Comparison of ENCODE assay signal across 9 cellular contexts in genomic region chr6:158002249-158002950, GRCh38. TPM values are rescaled to one million over a fixed set of nuclear protein-coding genes. Genes with fewer than 3 reads are reported as not detected.
DNase-seq lines count a peak whose midpoint lies in the region; ATAC-seq and TF ChIP-seq lines count a peak whose summit lies in the region.
"Had no signal": no experiment of that assay in that cellular context is flagged by ENCODE, and none has a peak within 500 bp of the region (broad histone marks: within the 10 kb centered on the region; RNA-seq: fewer than 3 reads in every experiment).

No MANE protein-coding gene starts in this region.

- H3K9ac ChIP-seq in fibroblast of lung (ENCODE audit: insufficient read depth, low read length), result peak overlapping the region; percentile 48

- H3K27ac ChIP-seq in RWPE2 (ENCODE audit: poor library complexity, severe bottlenecking) (peak overlapping the region; percentile 24), fibroblast of lung (ENCODE audit: insufficient read depth, low read length) (peak overlapping the region; percentile 93)

- no peak overlapping the region for H3K4me3 ChIP-seq in RWPE2 (ENCODE audit: severe bottlenecking)
- H3K4me3 ChIP-seq in fibroblast of lung (replicated peaks in 1 of 4; ENCODE audit: control extremely low read depth in 1 of 4, insufficient read depth in 1 of 4, low read depth in 3 of 4, low read length in 4 of 4), result no peak overlapping the region

- no peak overlapping the region for H3K4me3 Mint-ChIP-seq in progenitor cell of endocrine pancreas (ENCODE audit: low read depth)
- H3K4me3 Mint-ChIP-seq: activated B cell treated with CpG ODN at 0.5 μM for 24 hours had no signal

- TF ChIP-seq CTCF in RWPE2 (IDR thresholded peaks at IDR 0.05; ENCODE audit: poor library complexity, severe bottlenecking) (no peak), fibroblast of lung (conservative IDR thresholded peaks at IDR 0.05 in 1 of 2, IDR thresholded peaks at IDR 0.05 in 1 of 2; ENCODE audit: low read depth in 1 of 2, low read length in 2 of 2) (no peak), progenitor cell of endocrine pancreas (IDR thresholded peaks at IDR 0.05; ENCODE audit: unreplicated experiment) (no peak), GM20000 (IDR thresholded peaks at IDR 0.05; ENCODE audit: extremely low read depth, missing control alignments) (no peak)

- peaks cover 7% of the 10 kb centered on the region for H3K36me3 Mint-ChIP-seq in progenitor cell of endocrine pancreas (ENCODE audit: insufficient read depth)

- H3K4me2 ChIP-seq in fibroblast of lung (ENCODE audit: extremely low read depth, insufficient read depth, low read length), result peak overlapping the region; percentile 74

- H3K4me1 ChIP-seq in RWPE2 (ENCODE audit: insufficient read depth, poor library complexity, severe bottlenecking), result peaks cover 25% of the 10 kb centered on the region
- H3K4me1 ChIP-seq in fibroblast of lung (ENCODE audit: control insufficient read depth, extremely low read depth, insufficient read depth, low read length), result peaks cover 33% of the 10 kb centered on the region

- peaks cover 6% of the 10 kb centered on the region for H3K9me3 Mint-ChIP-seq in progenitor cell of endocrine pancreas (ENCODE audit: low read depth)
- H3K9me3 Mint-ChIP-seq: activated B cell treated with CpG ODN at 0.5 μM for 24 hours had no signal

- peaks cover 83% of the 10 kb centered on the region for H3K79me2 ChIP-seq in fibroblast of lung (ENCODE audit: control insufficient read depth, insufficient read depth, low read length)

- H4K20me1 ChIP-seq in fibroblast of lung (ENCODE audit: control insufficient read depth, extremely low read depth, insufficient read depth, low read length), result no peaks in the 10 kb centered on the region

- H3K27me3 ChIP-seq in RWPE2 (ENCODE audit: insufficient read depth, poor library complexity, severe bottlenecking), result no peaks in the 10 kb centered on the region
- no peaks in the 10 kb centered on the region for H3K27me3 ChIP-seq in fibroblast of lung (ENCODE audit: control insufficient read depth, insufficient read depth, low read length)

- DNase-seq in CD1c-positive myeloid dendritic cell (ENCODE audit: extremely low spot score), result peak; percentile 45
- peak; percentile 54 for DNase-seq in RWPE2 (ENCODE audit: low spot score)
- DNase-seq in fibroblast of lung (ENCODE audit: low read depth in 2 of 2), result no peak
- no peak for DNase-seq in progenitor cell of endocrine pancreas (ENCODE audit: low spot score, unreplicated experiment)
- DNase-seq in GM20000 (ENCODE audit: low spot score), result no peak
- DNase-seq in MV-4-11 (lab: John Stamatoyannopoulos, UW), result no peak
- DNase-seq in NK-92 treated with Interleukin-12 subunit alpha and Interleukin-12 subunit beta, amount 100 ng/mL, for 24 hours (lab: John Stamatoyannopoulos, UW), result no peak
- DNase-seq: activated B cell treated with CpG ODN at 0.5 μM for 24 hours had no signal

- H3K27me3 Mint-ChIP-seq in progenitor cell of endocrine pancreas, result no peaks in the 10 kb centered on the region
- H3K27me3 Mint-ChIP-seq: activated B cell treated with CpG ODN at 0.5 μM for 24 hours had no signal

- peak overlapping the region; percentile 1 for H3K27ac Mint-ChIP-seq in progenitor cell of endocrine pancreas
- H3K27ac Mint-ChIP-seq: activated B cell treated with CpG ODN at 0.5 μM for 24 hours had no signal

- no peaks in the 10 kb centered on the region for H3K9me3 ChIP-seq in RWPE2 (ENCODE audit: severe bottlenecking)
- H3K9me3 ChIP-seq in fibroblast of lung (ENCODE audit: control insufficient read depth, insufficient read depth, low read depth, low read length), result no peaks in the 10 kb centered on the region

- H2AFZ ChIP-seq in fibroblast of lung (ENCODE audit: low read length), result no peak overlapping the region

- ATAC-seq in RWPE2 (ENCODE audit: low read depth), result peak; percentile 71
- ATAC-seq in GM19324 (IDR thresholded peaks at IDR 0.05; ENCODE audit: low FRiP score, unreplicated experiment), result no peak

- H3K36me3 ChIP-seq in RWPE2 (ENCODE audit: low read depth) (0 out of 2 replicates have a peak, but pooled peaks cover 3% of the 10 kb centered on the region), fibroblast of lung (ENCODE audit: control insufficient read depth, insufficient read depth, low read length) (no peaks in the 10 kb centered on the region)

- H3K4me1 Mint-ChIP-seq in progenitor cell of endocrine pancreas (ENCODE audit: low read depth), result peaks cover 37% of the 10 kb centered on the region

RNA-seq across cellular contexts. Expression of gene SYNJ2, which starts 20.7 kb away (rescaled TPM):
- 43.4 and 57.3 TPM in 2 replicates for total RNA-seq in fibroblast of lung
- 23.5 and 41.3 TPM in 2 replicates for polyA plus RNA-seq in fibroblast of lung
- polyA plus RNA-seq in fibroblast of lung (2012), result 18.1 and 31.8 TPM in 2 replicates
- polyA minus RNA-seq in fibroblast of lung (ENCODE audit: low replicate concordance), result 51.7 and 102 TPM in 2 replicates
- total RNA-seq in progenitor cell of endocrine pancreas, result 18.9 and 22.2 TPM in 2 replicates

Comparison
In these comparisons a context has a peak if more than half of its experiments do, and no peak if none do; other contexts are left out.
1. DNase-seq: peak in CD1c-positive myeloid dendritic cell (single experiment) and RWPE2 (single experiment); none in fibroblast of lung (0 of 2), progenitor cell of endocrine pancreas (single experiment), GM20000 (single experiment), MV-4-11 (single experiment) and NK-92 treated with Interleukin-12 subunit alpha and Interleukin-12 subunit beta, amount 100 ng/mL, for 24 hours (single experiment).